ENCODE assay signal across 8 cellular contexts in genomic region chr10:120942806-120943413, GRCh38.
DNase-seq lines count a peak whose midpoint lies in the region; ATAC-seq and TF ChIP-seq lines count a peak whose summit lies in the region.

No MANE protein-coding gene starts in this region.

- H3K9me3 Mint-ChIP-seq in activated naive CD8-positive, alpha-beta T cell treated with anti-CD3 and anti-CD28 coated beads, Interleukin-2, amount 50 U/mL, for 24 hours, result no peaks in the 10 kb centered on the region

- peak overlapping the region; percentile 3; the same call in 1 of the 2 replicates for H3K4me3 ChIP-seq in HAP-1
- peak overlapping the region in 3 of 12 donors; percentile 9 to 28 (median 12) for H3K4me3 ChIP-seq in heart left ventricle

- no peaks in the 10 kb centered on the region for H3K36me3 Mint-ChIP-seq in activated naive CD8-positive, alpha-beta T cell treated with anti-CD3 and anti-CD28 coated beads, Interleukin-2, amount 50 U/mL, for 24 hours (ENCODE audit: low read depth)

- H3K27me3 Mint-ChIP-seq in activated naive CD8-positive, alpha-beta T cell treated with anti-CD3 and anti-CD28 coated beads, Interleukin-2, amount 50 U/mL, for 24 hours, result peaks cover 15% of the 10 kb centered on the region

- H3K4me1 ChIP-seq in HAP-1, result peaks cover 7% of the 10 kb centered on the region
- H3K4me1 ChIP-seq in heart left ventricle, result peaks cover 0 to 7% (median 4%) of the 10 kb centered on the region in 12 donors

- H3K4me3 Mint-ChIP-seq in activated naive CD8-positive, alpha-beta T cell treated with anti-CD3 and anti-CD28 coated beads, Interleukin-2, amount 50 U/mL, for 24 hours, result no peak overlapping the region

- H3K4me1 Mint-ChIP-seq in activated naive CD8-positive, alpha-beta T cell treated with anti-CD3 and anti-CD28 coated beads, Interleukin-2, amount 50 U/mL, for 24 hours, result peaks cover 2% of the 10 kb centered on the region

- in situ Hi-C loops in HAP-1 (cut with MboI; ENCODE audit: low sequenced_read_pairs), result loop anchor here (5.0 to 25.0 kb wide), 2 partner anchors 669 to 959 kb away; no protein-coding TSS in a partner anchor

- intact Hi-C loops in heart left ventricle (cut with DNase I), result loop anchor here (2.0 to 10.0 kb wide), 8 partner anchors 789 to 959 kb away; no protein-coding TSS in a partner anchor

- H3K27ac ChIP-seq in heart left ventricle, result no peak overlapping the region

- H3K27me3 ChIP-seq in HAP-1 (ENCODE audit: low read depth), result no peaks in the 10 kb centered on the region
- H3K27me3 ChIP-seq in heart left ventricle, result peaks cover 0 to 31% (median 0%) of the 10 kb centered on the region in 9 donors

- DNase-seq in GM03348 (ENCODE audit: low spot score) (peak; percentile 92), HAP-1 (ENCODE audit: low spot score in 2 of 2) (peak; percentile 72 to 91), MV-4-11 (lab: John Stamatoyannopoulos, UW) (peak; percentile 79), T follicular helper cell (ENCODE audit: low read depth) (peak; percentile 59), heart left ventricle (peak; percentile 69 to 86 (median 77)), retina (peak; percentile 91), NCI-H774 (lab: John Stamatoyannopoulos, UW) (no peak)
- DNase-seq in activated naive CD8-positive, alpha-beta T cell treated with anti-CD3 and anti-CD28 coated beads, Interleukin-2, amount 50 U/mL, for 24 hours, result peak; percentile 83

- peak; percentile 79 to 90 (median 85) for TF ChIP-seq CTCF in heart left ventricle (IDR thresholded peaks at IDR 0.05)

- no peaks in the 10 kb centered on the region for H3K36me3 ChIP-seq in HAP-1 (replicated peaks)
- no peaks in the 10 kb centered on the region for H3K36me3 ChIP-seq in heart left ventricle

- peak; percentile 86 for ATAC-seq in activated naive CD8-positive, alpha-beta T cell treated with anti-CD3 and anti-CD28 coated beads, Interleukin-2, amount 50 U/mL, for 24 hours
- peak; percentile 55 to 94 (median 90) for ATAC-seq in heart left ventricle

- WGBS in heart left ventricle, 4 donors, result 11 to 27% (median 18%) methylated on average over 14 to 23 of the region's 23 CpGs

- H3K9me3 ChIP-seq in HAP-1, result no peaks in the 10 kb centered on the region
- no peaks in the 10 kb centered on the region for H3K9me3 ChIP-seq in heart left ventricle

- no peak overlapping the region for H3K27ac Mint-ChIP-seq in activated naive CD8-positive, alpha-beta T cell treated with anti-CD3 and anti-CD28 coated beads, Interleukin-2, amount 50 U/mL, for 24 hours

- TF ChIP-seq POLR2A in heart left ventricle (IDR thresholded peaks at IDR 0.05), result no peak
